ENCODE assay signal across 13 cellular contexts in genomic region chr2:63665091-63665490, GRCh38.
DNase-seq lines count a peak whose midpoint lies in the region; ATAC-seq lines count a peak whose summit lies in the region.
"Had no signal": no experiment of that assay in that cellular context is flagged by ENCODE, and none has a peak within 500 bp of the region (broad histone marks: within the 10 kb centered on the region; RNA-seq: fewer than 3 reads in every experiment).

No MANE protein-coding gene starts in this region.

- H2BK120ac ChIP-seq in trophoblast cell (ENCODE audit: insufficient read depth, low read length, poor library complexity), result no peak overlapping the region

- WGBS in trophoblast cell (ENCODE audit: extremely low coverage, insufficient coverage, insufficient read length), result no CpG with 5 or more reads among the region's 2 CpGs

- DNase-seq in SK-N-MC (ENCODE audit: low read depth, low spot score), result no peak
- peak; percentile 38 for DNase-seq in fibroblast of peridontal ligament (ENCODE audit: extremely low read depth)
- no peak for DNase-seq in trophoblast cell
- no peak for DNase-seq in activated CD8-positive, alpha-beta memory T cell treated with anti-CD3 and anti-CD28 coated beads, Interleukin-2, amount 50 U/mL, for 48 hours
- DNase-seq: 8988T; C1 segment of cervical spinal cord; Calu3; CD4-positive, alpha-beta T cell; DMS 273 treated with DMSO at 0.1 percent for 48 hours; KBM-7 had no signal

- H2AK5ac ChIP-seq in trophoblast cell (ENCODE audit: low read length), result no peak overlapping the region

- peak overlapping the region; percentile 24 for H2BK12ac ChIP-seq in trophoblast cell (ENCODE audit: low read length)

- H2AFZ ChIP-seq in trophoblast cell (ENCODE audit: insufficient read depth, low read length, poor library complexity), result no peak overlapping the region

- H4K91ac ChIP-seq in trophoblast cell (ENCODE audit: low read depth, low read length), result no peak overlapping the region

- H3K9me3 ChIP-seq in BLaER1 (no peaks in the 10 kb centered on the region), SK-N-MC (ENCODE audit: low read depth, low read length) (no peaks in the 10 kb centered on the region), trophoblast cell (ENCODE audit: insufficient read depth, low read depth, low read length) (peaks cover 1% of the 10 kb centered on the region)

- no peak overlapping the region for H3K23ac ChIP-seq in trophoblast cell (ENCODE audit: low read length)

- H3K79me2 ChIP-seq in trophoblast cell (ENCODE audit: control insufficient read depth, insufficient read depth, low read length, poor library complexity), result no peaks in the 10 kb centered on the region

- peaks cover 2% of the 10 kb centered on the region for H3K79me1 ChIP-seq in trophoblast cell (ENCODE audit: low read length)

- H2BK5ac ChIP-seq in trophoblast cell (ENCODE audit: low read depth, low read length, poor library complexity), result no peak overlapping the region

- H3K36me3 ChIP-seq in BLaER1 (no peaks in the 10 kb centered on the region), SK-N-MC (ENCODE audit: insufficient read depth, low read length) (no peaks in the 10 kb centered on the region), trophoblast cell (ENCODE audit: control insufficient read depth in 1 of 2, insufficient read depth in 2 of 2, low read length in 2 of 2) (no peaks in the 10 kb centered on the region)

- H3K4me2 ChIP-seq in BLaER1 (peak overlapping the region; percentile 42; the same call in 1 of the 2 replicates), trophoblast cell (ENCODE audit: low read length) (no peak overlapping the region)

- H3K4me1 ChIP-seq in BLaER1, result peaks cover 14% of the 10 kb centered on the region
- no peaks in the 10 kb centered on the region for H3K4me1 ChIP-seq in trophoblast cell (ENCODE audit: control insufficient read depth in 1 of 2, insufficient read depth in 2 of 2, low read length in 2 of 2)

- no peak overlapping the region for H3K18ac ChIP-seq in trophoblast cell (ENCODE audit: low read length)

- H4K12ac ChIP-seq in trophoblast cell (ENCODE audit: low read depth, low read length), result no peak overlapping the region

- H3K4me3 ChIP-seq in BLaER1 (no peak overlapping the region), SK-N-MC (no peak overlapping the region; the same call in 1 of the 2 replicates), trophoblast cell (ENCODE audit: low read depth, low read length) (no peak overlapping the region)

- H3K14ac ChIP-seq in trophoblast cell (ENCODE audit: low read length), result no peak overlapping the region

- H3K27ac ChIP-seq in BLaER1 (no peak overlapping the region), SK-N-MC (0 out of 2 replicates have a peak overlapping the region, but pooled peaks have one; percentile 92), trophoblast cell (ENCODE audit: low read depth, low read length) (no peak overlapping the region)

- H4K8ac ChIP-seq in trophoblast cell (ENCODE audit: low read depth, low read length), result no peak overlapping the region

- H4K20me1 ChIP-seq in BLaER1, result no peaks in the 10 kb centered on the region

- H3K27me3 ChIP-seq in BLaER1 (no peaks in the 10 kb centered on the region), trophoblast cell (ENCODE audit: insufficient read depth, low read length) (no peaks in the 10 kb centered on the region)

- ATAC-seq in GM21381 (IDR thresholded peaks at IDR 0.05; ENCODE audit: unreplicated experiment) (no peak), GM18511 (IDR thresholded peaks at IDR 0.05; ENCODE audit: unreplicated experiment) (no peak)

- H3K9ac ChIP-seq in BLaER1 (no peak overlapping the region), SK-N-MC (ENCODE audit: insufficient read length) (no peak overlapping the region), trophoblast cell (ENCODE audit: low read length) (no peak overlapping the region)

- H3K4ac ChIP-seq in trophoblast cell (ENCODE audit: low read depth, low read length), result no peak overlapping the region
